13 cellular contexts compared by ENCODE assay signal in genomic region chr1:47656719-47657685, GRCh38.
DNase-seq lines count a peak whose midpoint lies in the region; ATAC-seq and TF ChIP-seq lines count a peak whose summit lies in the region.
"Had no signal": no experiment of that assay in that cellular context is flagged by ENCODE, and none has a peak within 500 bp of the region (broad histone marks: within the 10 kb centered on the region; RNA-seq: fewer than 3 reads in every experiment).

No MANE protein-coding gene starts in this region.

- no peaks in the 10 kb centered on the region for H3K4me1 Mint-ChIP-seq in MCF 10A (ENCODE audit: insufficient read depth, unreplicated experiment)
- H3K4me1 Mint-ChIP-seq: CD14-positive monocyte had no signal

- no peaks in the 10 kb centered on the region for H4K20me1 ChIP-seq in smooth muscle cell (ENCODE audit: low read depth)

- H3K27ac ChIP-seq in thyroid gland: peak overlapping the region in 2 of 3 donors; percentile 56
- no peak overlapping the region for H3K27ac ChIP-seq in smooth muscle cell (ENCODE audit: low read depth)

- no peak for ATAC-seq in HG02852 (IDR thresholded peaks at IDR 0.05; ENCODE audit: unreplicated experiment)

- H3K4me1 ChIP-seq in thyroid gland (peaks cover 0 to 5% of the 10 kb centered on the region in 2 donors), smooth muscle cell (ENCODE audit: low read depth) (peaks cover 5% of the 10 kb centered on the region)

- H2AFZ ChIP-seq in smooth muscle cell (ENCODE audit: low read depth): no peak overlapping the region

- no peaks in the 10 kb centered on the region for H3K9me3 ChIP-seq in thyroid gland
- no peaks in the 10 kb centered on the region for H3K9me3 ChIP-seq in smooth muscle cell (replicated peaks; ENCODE audit: low read depth)

- TF ChIP-seq CTCF in fibroblast of the aortic adventitia (IDR thresholded peaks at IDR 0.05; ENCODE audit: insufficient read depth, low read length) (no peak), thyroid gland (IDR thresholded peaks at IDR 0.05) (no peak), MCF 10A (IDR thresholded peaks at IDR 0.05; ENCODE audit: unreplicated experiment) (no peak), smooth muscle cell (IDR thresholded peaks at IDR 0.05; ENCODE audit: borderline replicate concordance, insufficient read depth, poor library complexity, severe bottlenecking) (no peak)

- H3K36me3 ChIP-seq in thyroid gland (no peaks in the 10 kb centered on the region), smooth muscle cell (ENCODE audit: low read depth) (no peaks in the 10 kb centered on the region)

- no peak overlapping the region for H3K4me3 Mint-ChIP-seq in MCF 10A (ENCODE audit: unreplicated experiment)
- H3K4me3 Mint-ChIP-seq: CD14-positive monocyte had no signal

- H3K79me2 ChIP-seq in smooth muscle cell (ENCODE audit: low read depth): no peaks in the 10 kb centered on the region

- intact Hi-C loops in thyroid gland (cut with DNase I) (no loop called here), MCF 10A (cut with micrococcal nuclease) (no loop called here)

- WGBS in thyroid gland, 2 donors: 74 to 79% methylated on average over 18 of the region's 18 CpGs
- WGBS in smooth muscle cell (ENCODE audit: low lambda C conversion rate): 66% methylated on average over 18 of the region's 18 CpGs

- no TSS peak for BruUV-seq in MCF 10A (replicated peaks; lab: Mats Ljungman, UMichigan)

- POLR2A ChIA-PET in MCF 10A (lab: Yijun Ruan, JAX): no interaction called here

- H3K27me3 ChIP-seq in thyroid gland: no peaks in the 10 kb centered on the region
- H3K27me3 ChIP-seq in smooth muscle cell (ENCODE audit: low read depth): peaks cover 56% of the 10 kb centered on the region

- no peaks in the 10 kb centered on the region for H3K36me3 Mint-ChIP-seq in MCF 10A (ENCODE audit: insufficient read depth, unreplicated experiment)
- H3K36me3 Mint-ChIP-seq: CD14-positive monocyte had no signal

- H3K9ac ChIP-seq in smooth muscle cell (ENCODE audit: low read depth): no peak overlapping the region

- TF ChIP-seq POLR2A in thyroid gland (IDR thresholded peaks at IDR 0.05): no peak

- H3K4me3 ChIP-seq in fibroblast of the aortic adventitia (ENCODE audit: low read depth, low read length): no peak overlapping the region
- H3K4me3 ChIP-seq in thyroid gland (replicated peaks in 1 of 3): no peak overlapping the region
- no peak overlapping the region for H3K4me3 ChIP-seq in smooth muscle cell

- DNase-seq in astrocyte of the hippocampus (ENCODE audit: low read depth, low spot score) (peak; percentile 59), fibroblast of the aortic adventitia (ENCODE audit: low read depth) (peak; percentile 52), mesenteric fat pad (ENCODE audit: low spot score) (peak; percentile 85), thyroid gland (peak in 1 of 2 donors; percentile 13), MCF 10A (ENCODE audit: unreplicated experiment) (no peak), NCI-H2227 treated with DMSO at 0.1 percent for 48 hours (lab: John Stamatoyannopoulos, UW) (no peak), smooth muscle cell (lab: John Stamatoyannopoulos, UW; ENCODE audit: unreplicated experiment) (no peak)
- DNase-seq: activated CD4-positive, alpha-beta T cell treated with anti-CD3 and anti-CD28 coated beads for 1 hour; activated T-cell treated with anti-CD3 and anti-CD28 coated beads, Interleukin-2, amount 50 U/mL, for 48 hours; central memory CD4-positive, alpha-beta T cell; NCI-H146 had no signal

- no peaks in the 10 kb centered on the region for H3F3A ChIP-seq in smooth muscle cell (ENCODE audit: low read depth)

- CTCF ChIA-PET in MCF 10A (lab: Yijun Ruan, JAX): interaction anchor here (0.7 to 1.1 kb wide), 3 partner anchors 52 to 123 kb away, joined by 3 read pairs; no protein-coding TSS in a partner anchor

- no peaks in the 10 kb centered on the region for H3K27me3 Mint-ChIP-seq in MCF 10A (ENCODE audit: insufficient read depth, unreplicated experiment)

- no peak overlapping the region for H3K4me2 ChIP-seq in smooth muscle cell

- H3K9me3 Mint-ChIP-seq in MCF 10A (ENCODE audit: unreplicated experiment): no peaks in the 10 kb centered on the region

- H3K27ac Mint-ChIP-seq in MCF 10A (ENCODE audit: low read depth, unreplicated experiment): no peak overlapping the region

Comparison
In these comparisons a context has a peak if more than half of its experiments do, and no peak if none do; other contexts are left out.
1. DNase-seq: peak in astrocyte of the hippocampus (single experiment), fibroblast of the aortic adventitia (single experiment) and mesenteric fat pad (single experiment); none in MCF 10A (single experiment), NCI-H2227 treated with DMSO at 0.1 percent for 48 hours (single experiment) and smooth muscle cell (single experiment).